8 cellular contexts compared by ENCODE assay signal in the genomic region with DNA sequence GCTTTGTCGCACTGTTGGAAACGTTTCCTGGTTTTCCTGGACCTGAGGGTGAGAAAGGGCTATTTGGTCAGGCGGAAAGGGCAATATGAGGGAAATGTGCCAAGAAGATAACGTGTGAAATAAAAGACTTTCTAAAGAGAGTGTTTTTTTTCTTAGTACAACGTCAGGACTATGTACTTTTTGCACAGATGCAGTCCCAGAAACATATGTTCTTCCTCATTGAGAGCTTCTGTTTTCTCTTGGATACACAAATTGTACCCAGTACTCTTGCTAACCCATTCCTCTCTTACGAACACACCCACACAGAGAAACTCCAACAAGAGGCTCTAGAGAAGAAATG. TPM values are rescaled to one million over a fixed set of nuclear protein-coding genes. Genes with fewer than 3 reads are reported as not detected.
DNase-seq lines count a peak whose midpoint lies in the region; TF ChIP-seq lines count a peak whose summit lies in the region.

No MANE protein-coding gene starts in this region.

- peak overlapping the region; percentile 3 for H3K27ac ChIP-seq in smooth muscle cell (ENCODE audit: low read depth)

- peak overlapping the region; percentile 86 for H2AFZ ChIP-seq in smooth muscle cell (ENCODE audit: low read depth)

- H3K9me3 ChIP-seq in iPS-18c (ENCODE audit: control insufficient read depth, insufficient read depth, low read length) (no peaks in the 10 kb centered on the region), smooth muscle cell (replicated peaks; ENCODE audit: low read depth) (no peaks in the 10 kb centered on the region)

- WGBS in smooth muscle cell (ENCODE audit: low lambda C conversion rate) = 10% methylated on average over 6 of the region's 6 CpGs

- peak overlapping the region; percentile 38 for H3K4me3 Mint-ChIP-seq in activated T-helper 2 cell treated with anti-CD3 and anti-CD28 coated beads, Interferon-gamma antibody, Interleukin-2, Interleukin-4, amounts not matched to agents 10 μg/mL and 5 μg/mL and 100 μg/mL, durations not matched to agents 14 hours and 24 hours and 36 hours (ENCODE audit: low read depth)

- TF ChIP-seq CTCF in smooth muscle cell (IDR thresholded peaks at IDR 0.05; ENCODE audit: borderline replicate concordance, insufficient read depth, poor library complexity, severe bottlenecking) (no peak), GM10248 (IDR thresholded peaks at IDR 0.05; ENCODE audit: control extremely low read depth, extremely low read depth, low read depth, missing control alignments) (no peak)

- H3F3A ChIP-seq in smooth muscle cell (ENCODE audit: low read depth) = peaks cover 25% of the 10 kb centered on the region

- CTCF ChIA-PET in GM10248 (lab: Yijun Ruan, JAX) = interaction anchor here (1.0 to 1.1 kb wide), 2 partner anchors 9 to 142 kb away, joined by 3 read pairs; partner anchors contain the start of gene YARS2

- H3K27ac Mint-ChIP-seq in activated T-helper 2 cell treated with anti-CD3 and anti-CD28 coated beads, Interferon-gamma antibody, Interleukin-2, Interleukin-4, amounts not matched to agents 10 μg/mL and 5 μg/mL and 100 μg/mL, durations not matched to agents 14 hours and 24 hours and 36 hours = no peak overlapping the region

- peak overlapping the region; percentile 65 for H3K4me3 ChIP-seq in iPS-18c (ENCODE audit: insufficient read depth, low read depth, low read length)
- H3K4me3 ChIP-seq in smooth muscle cell = peak overlapping the region; percentile 66

- H3K9me3 Mint-ChIP-seq in activated T-helper 2 cell treated with anti-CD3 and anti-CD28 coated beads, Interferon-gamma antibody, Interleukin-2, Interleukin-4, amounts not matched to agents 10 μg/mL and 5 μg/mL and 100 μg/mL, durations not matched to agents 14 hours and 24 hours and 36 hours = no peaks in the 10 kb centered on the region

- peak overlapping the region; percentile 90 for H3K4me2 ChIP-seq in smooth muscle cell

- no peaks in the 10 kb centered on the region for H3K36me3 Mint-ChIP-seq in activated T-helper 2 cell treated with anti-CD3 and anti-CD28 coated beads, Interferon-gamma antibody, Interleukin-2, Interleukin-4, amounts not matched to agents 10 μg/mL and 5 μg/mL and 100 μg/mL, durations not matched to agents 14 hours and 24 hours and 36 hours (ENCODE audit: low read depth)

- DNase-seq in NCI-H2171 treated with DMSO at 0.1 percent for 48 hours (lab: John Stamatoyannopoulos, UW) (peak; percentile 78), NCI-H2171 (lab: John Stamatoyannopoulos, UW) (no peak), smooth muscle cell (lab: John Stamatoyannopoulos, UW; ENCODE audit: unreplicated experiment) (no peak), pons (ENCODE audit: low spot score) (no peak), GM10248 (ENCODE audit: extremely low spot score) (no peak), T-helper 9 cell (no peak)
- DNase-seq in activated T-helper 2 cell treated with anti-CD3 and anti-CD28 coated beads, Interferon-gamma antibody, Interleukin-2, Interleukin-4, amounts not matched to agents 10 μg/mL and 5 μg/mL and 100 μg/mL, durations not matched to agents 14 hours and 24 hours and 36 hours (ENCODE audit: low spot score) = no peak

- H3K9ac ChIP-seq in smooth muscle cell (ENCODE audit: low read depth) = no peak overlapping the region

- intact Hi-C loops in activated T-helper 2 cell treated with anti-CD3 and anti-CD28 coated beads, Interferon-gamma antibody, Interleukin-2, Interleukin-4, amounts not matched to agents 10 μg/mL and 5 μg/mL and 100 μg/mL, durations not matched to agents 14 hours and 24 hours and 36 hours (cut with micrococcal nuclease) = no loop called here

- H3K36me3 ChIP-seq in smooth muscle cell (ENCODE audit: low read depth) = no peaks in the 10 kb centered on the region

- H4K20me1 ChIP-seq in smooth muscle cell (ENCODE audit: low read depth) = no peaks in the 10 kb centered on the region

- H3K4me1 Mint-ChIP-seq in activated T-helper 2 cell treated with anti-CD3 and anti-CD28 coated beads, Interferon-gamma antibody, Interleukin-2, Interleukin-4, amounts not matched to agents 10 μg/mL and 5 μg/mL and 100 μg/mL, durations not matched to agents 14 hours and 24 hours and 36 hours (ENCODE audit: low read depth) = peaks cover 11% of the 10 kb centered on the region

- POLR2A ChIA-PET in GM10248 (lab: Yijun Ruan, JAX) = no interaction called here

- peaks cover 29% of the 10 kb centered on the region for H3K4me1 ChIP-seq in smooth muscle cell (ENCODE audit: low read depth)

- H3K79me2 ChIP-seq in smooth muscle cell (ENCODE audit: low read depth) = peaks cover 28% of the 10 kb centered on the region

- peaks cover 49% of the 10 kb centered on the region for H3K27me3 Mint-ChIP-seq in activated T-helper 2 cell treated with anti-CD3 and anti-CD28 coated beads, Interferon-gamma antibody, Interleukin-2, Interleukin-4, amounts not matched to agents 10 μg/mL and 5 μg/mL and 100 μg/mL, durations not matched to agents 14 hours and 24 hours and 36 hours (ENCODE audit: low read depth)

- H3K27me3 ChIP-seq in smooth muscle cell (ENCODE audit: low read depth) = no peaks in the 10 kb centered on the region

RNA-seq across cellular contexts. Expression of gene PKP2, which starts 0.7 kb away (rescaled TPM):
- 0.11 TPM in 1 of 2 replicates, not detected in the other for total RNA-seq in activated T-helper 2 cell treated with anti-CD3 and anti-CD28 coated beads, Interferon-gamma antibody, Interleukin-2, Interleukin-4, amounts not matched to agents 10 μg/mL and 5 μg/mL and 100 μg/mL, durations not matched to agents 14 hours and 24 hours and 36 hours
- total RNA-seq in smooth muscle cell = 18.4 and 22.3 TPM in 2 replicates
- 7.3 and 21.5 TPM in 2 replicates for polyA plus RNA-seq in smooth muscle cell

Comparison
In these comparisons a context has a peak if more than half of its experiments do, and no peak if none do; other contexts are left out.
1. RNA of gene PKP2, which starts 0.7 kb away (total RNA-seq): 18.4 to 22.3 TPM in smooth muscle cell; 0.11 TPM in activated T-helper 2 cell treated with anti-CD3 and anti-CD28 coated beads, Interferon-gamma antibody, Interleukin-2, Interleukin-4, amounts not matched to agents 10 μg/mL and 5 μg/mL and 100 μg/mL, durations not matched to agents 14 hours and 24 hours and 36 hours; every median in the first group is over 10 times any median in the second.